In genomic region chr6:29629571-29629970, GRCh38 we compare ENCODE assay signal across 17 cellular contexts. TPM values are rescaled to one million over a fixed set of nuclear protein-coding genes. Genes with fewer than 3 reads are reported as not detected.
A peak's percentile ranks its signal among the peaks of the same experiment; 100 is the strongest.
DNase-seq lines count a peak whose midpoint lies in the region; ATAC-seq and TF ChIP-seq lines count a peak whose summit lies in the region.
"Had no signal": no experiment of that assay in that cellular context is flagged by ENCODE, and none has a peak within 500 bp of the region (broad histone marks: within the 10 kb centered on the region; RNA-seq: fewer than 3 reads in every experiment).

No MANE protein-coding gene starts in this region.

- H3K4me3 Mint-ChIP-seq in activated CD4-positive, alpha-beta T cell treated with anti-CD3 and anti-CD28 coated beads, Interleukin-2, amount 10 ng/mL, durations not matched to agents 24 days and 14 days = peak overlapping the region; percentile 96
- peak overlapping the region; percentile 94 for H3K4me3 Mint-ChIP-seq in neural crest cell

- H3K4me1 Mint-ChIP-seq in activated CD4-positive, alpha-beta T cell treated with anti-CD3 and anti-CD28 coated beads, Interleukin-2, amount 10 ng/mL, durations not matched to agents 24 days and 14 days = peaks cover 46% of the 10 kb centered on the region
- H3K4me1 Mint-ChIP-seq in neural crest cell = peaks cover 79% of the 10 kb centered on the region

- H3K36me3 ChIP-seq in KMS-11 (ENCODE audit: insufficient read depth) = no peaks in the 10 kb centered on the region

- no peak overlapping the region for H3K9ac ChIP-seq in KMS-11

- peaks cover 56% of the 10 kb centered on the region for H3K27me3 Mint-ChIP-seq in activated CD4-positive, alpha-beta T cell treated with anti-CD3 and anti-CD28 coated beads, Interleukin-2, amount 10 ng/mL, durations not matched to agents 24 days and 14 days
- peaks cover 42% of the 10 kb centered on the region for H3K27me3 Mint-ChIP-seq in neural crest cell (ENCODE audit: low read depth)

- no peak for ATAC-seq in HG02973 (IDR thresholded peaks at IDR 0.05; ENCODE audit: unreplicated experiment)
- ATAC-seq: heart left ventricle, lower lobe of right lung had no signal

- no peak overlapping the region for H3K27ac Mint-ChIP-seq in activated CD4-positive, alpha-beta T cell treated with anti-CD3 and anti-CD28 coated beads, Interleukin-2, amount 10 ng/mL, durations not matched to agents 24 days and 14 days
- H3K27ac Mint-ChIP-seq in neural crest cell (ENCODE audit: unreplicated experiment) = no peak overlapping the region

- H4K20me1 ChIP-seq in KMS-11 (ENCODE audit: insufficient read depth) = no peaks in the 10 kb centered on the region

- intact Hi-C loops in activated CD4-positive, alpha-beta T cell treated with anti-CD3 and anti-CD28 coated beads, Interleukin-2, amount 10 ng/mL, durations not matched to agents 24 days and 14 days (cut with micrococcal nuclease) = no loop called here

- peak overlapping the region; percentile 73; the same call in 1 of the 2 replicates for H3K4me2 ChIP-seq in KMS-11

- peaks cover 15% of the 10 kb centered on the region for H3K4me1 ChIP-seq in KMS-11 (ENCODE audit: low read depth, poor library complexity, severe bottlenecking)

- H3K4me3 ChIP-seq in KMS-11 (IDR thresholded peaks at IDR 0.05; ENCODE audit: insufficient read depth, low read depth, low read length) = no peak overlapping the region

- no peak for DNase-seq in activated CD4-positive, alpha-beta T cell treated with anti-CD3 and anti-CD28 coated beads, Interleukin-2, amount 10 ng/mL, durations not matched to agents 24 days and 14 days
- DNase-seq in activated CD4-positive, alpha-beta T cell treated with anti-CD3 and anti-CD28 coated beads for 48 hours = no peak
- DNase-seq in cerebellar cortex (ENCODE audit: low spot score) (peak; percentile 16), neural crest cell (ENCODE audit: low read depth, low spot score) (no peak), DMS53 (lab: John Stamatoyannopoulos, UW) (no peak), NCI-H1417 treated with DMSO at 0.1 percent for 48 hours (lab: John Stamatoyannopoulos, UW) (no peak)
- DNase-seq: ACHN; activated gamma-delta T cell treated with Interleukin-2 at 50 U/mL for 16 hours; central memory CD4-positive, alpha-beta T cell; heart left ventricle; lower lobe of right lung; NCI-H1436 treated with DMSO at 0.1 percent for 48 hours; NCI-H82; posterior cingulate gyrus had no signal

- no peaks in the 10 kb centered on the region for H3K79me2 ChIP-seq in KMS-11 (ENCODE audit: insufficient read depth, low read depth)

- no peaks in the 10 kb centered on the region for H3K9me3 Mint-ChIP-seq in activated CD4-positive, alpha-beta T cell treated with anti-CD3 and anti-CD28 coated beads, Interleukin-2, amount 10 ng/mL, durations not matched to agents 24 days and 14 days
- no peaks in the 10 kb centered on the region for H3K9me3 Mint-ChIP-seq in neural crest cell

- H3K36me3 Mint-ChIP-seq in activated CD4-positive, alpha-beta T cell treated with anti-CD3 and anti-CD28 coated beads, Interleukin-2, amount 10 ng/mL, durations not matched to agents 24 days and 14 days (ENCODE audit: low read depth) = peaks cover 8% of the 10 kb centered on the region
- H3K36me3 Mint-ChIP-seq in neural crest cell (ENCODE audit: low read depth) = peaks cover 1% of the 10 kb centered on the region

- H3K27me3 ChIP-seq in KMS-11 (ENCODE audit: insufficient read depth, low read depth) = no peaks in the 10 kb centered on the region

- no peak overlapping the region for H3K27ac ChIP-seq in KMS-11
- H3K27ac ChIP-seq: lower lobe of right lung had no signal

- TF ChIP-seq CTCF in KMS-11 (conservative IDR thresholded peaks at IDR 0.05; ENCODE audit: low read depth, low read length) (no peak), neural crest cell (conservative IDR thresholded peaks at IDR 0.05) (no peak)

- H2AFZ ChIP-seq in KMS-11 (ENCODE audit: low read depth) = no peak overlapping the region

RNA-seq across cellular contexts. Expression of gene GABBR1, which starts 3.4 kb away (rescaled TPM):
- 20.4 and 24.0 TPM in 2 replicates for total RNA-seq in activated CD4-positive, alpha-beta T cell treated with anti-CD3 and anti-CD28 coated beads, Interleukin-2, amount 10 ng/mL, durations not matched to agents 24 days and 14 days
- total RNA-seq in neural crest cell = 79.7 and 91.6 TPM in 2 replicates

RNA-seq across cellular contexts. Expression of gene MOG, which starts 27.3 kb away (rescaled TPM):
- total RNA-seq in activated CD4-positive, alpha-beta T cell treated with anti-CD3 and anti-CD28 coated beads, Interleukin-2, amount 10 ng/mL, durations not matched to agents 24 days and 14 days = not detected in 2 replicates
- total RNA-seq in neural crest cell = not detected in 2 replicates
- total RNA-seq: lower lobe of right lung, urinary bladder had no signal

RNA-seq across cellular contexts. Expression of gene OR2H2, which starts 44.6 kb away (rescaled TPM):
- total RNA-seq in activated CD4-positive, alpha-beta T cell treated with anti-CD3 and anti-CD28 coated beads, Interleukin-2, amount 10 ng/mL, durations not matched to agents 24 days and 14 days = not detected in 2 replicates
- not detected in 2 replicates for total RNA-seq in neural crest cell
- total RNA-seq: heart left ventricle, lower lobe of right lung, urinary bladder had no signal

RNA-seq across cellular contexts. Expression of gene ZFP57, which starts 51.4 kb away (rescaled TPM):
- total RNA-seq in activated CD4-positive, alpha-beta T cell treated with anti-CD3 and anti-CD28 coated beads, Interleukin-2, amount 10 ng/mL, durations not matched to agents 24 days and 14 days = 2.0 and 2.7 TPM in 2 replicates
- total RNA-seq in neural crest cell = not detected in 2 replicates
- total RNA-seq: lower lobe of right lung, urinary bladder had no signal
